8 cellular contexts compared by ENCODE assay signal in the genomic region with DNA sequence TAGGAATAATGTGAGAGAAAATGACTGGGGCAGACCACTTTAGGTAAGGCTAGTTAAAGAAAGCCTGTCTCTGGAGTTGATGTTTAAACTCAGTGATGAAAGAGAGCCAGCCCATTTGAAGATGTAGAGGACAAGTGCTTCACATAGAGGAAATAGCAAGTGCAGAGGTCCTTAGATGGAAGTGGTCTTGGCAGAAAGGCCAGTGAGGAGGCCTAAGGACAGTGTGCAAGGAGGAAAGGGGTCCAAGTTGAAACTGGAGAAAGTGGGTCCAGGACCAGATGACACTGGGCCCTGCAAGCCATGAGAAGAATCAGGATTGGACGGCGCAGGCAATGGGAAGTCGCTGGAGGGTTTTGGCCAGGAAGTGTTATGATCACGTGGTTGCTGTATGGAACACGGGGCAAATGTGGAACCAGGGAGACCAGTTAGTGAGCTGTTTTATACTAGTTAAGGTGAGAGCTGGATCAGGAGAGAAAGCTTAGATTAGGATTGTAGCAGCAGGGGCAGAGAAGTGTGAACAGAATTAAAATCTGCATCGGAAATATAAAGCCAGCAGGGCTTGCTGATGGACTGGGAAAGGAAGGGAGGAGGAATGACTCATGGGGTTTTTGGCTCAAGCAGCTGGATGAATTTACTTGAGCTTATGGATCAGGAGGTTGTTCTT. TPM values are rescaled to one million over a fixed set of nuclear protein-coding genes. Genes with fewer than 3 reads are reported as not detected.
DNase-seq lines count a peak whose midpoint lies in the region; TF ChIP-seq lines count a peak whose summit lies in the region.

No MANE protein-coding gene starts in this region.

- peaks cover 37% of the 10 kb centered on the region for H3K4me1 Mint-ChIP-seq in activated CD4-positive, alpha-beta T cell treated with anti-CD3 and anti-CD28 coated beads, Interleukin-2, amount 10 ng/mL, durations not matched to agents 24 days and 14 days
- H3K4me1 Mint-ChIP-seq in chondrocyte (ENCODE audit: low read depth) = peaks cover 19% of the 10 kb centered on the region

- peak; percentile 62 for DNase-seq in activated CD4-positive, alpha-beta T cell treated with anti-CD3 and anti-CD28 coated beads, Interleukin-2, amount 10 ng/mL, durations not matched to agents 24 days and 14 days
- no peak for DNase-seq in activated CD4-positive, alpha-beta T cell treated with anti-CD3 and anti-CD28 coated beads for 1 hour
- DNase-seq in NCI-H69 (lab: John Stamatoyannopoulos, UW) = peak; percentile 69
- DNase-seq in chondrocyte (ENCODE audit: low spot score) = no peak
- peak; percentile 26 for DNase-seq in midbrain (lab: John Stamatoyannopoulos, UW)
- DNase-seq in germinal center (ENCODE audit: low spot score) = no peak
- DNase-seq in GM10266 (ENCODE audit: extremely low spot score) = no peak
- DNase-seq in mucosa of gallbladder (ENCODE audit: low spot score) = no peak

- TF ChIP-seq CTCF in chondrocyte (IDR thresholded peaks at IDR 0.05) (peak; percentile 59), GM10266 (IDR thresholded peaks at IDR 0.05; ENCODE audit: control insufficient read depth, insufficient read depth, low read depth, missing control alignments) (no peak)

- intact Hi-C loops in activated CD4-positive, alpha-beta T cell treated with anti-CD3 and anti-CD28 coated beads, Interleukin-2, amount 10 ng/mL, durations not matched to agents 24 days and 14 days (cut with micrococcal nuclease) = loop anchor here (2.0 kb wide), 1 partner anchor 19 kb away; no protein-coding TSS in a partner anchor

- H3K27ac Mint-ChIP-seq in activated CD4-positive, alpha-beta T cell treated with anti-CD3 and anti-CD28 coated beads, Interleukin-2, amount 10 ng/mL, durations not matched to agents 24 days and 14 days = peak overlapping the region; percentile 75
- H3K27ac Mint-ChIP-seq in chondrocyte (ENCODE audit: unreplicated experiment) = peak overlapping the region; percentile 88

- H3K4me3 Mint-ChIP-seq in activated CD4-positive, alpha-beta T cell treated with anti-CD3 and anti-CD28 coated beads, Interleukin-2, amount 10 ng/mL, durations not matched to agents 24 days and 14 days = peak overlapping the region; percentile 26
- H3K4me3 Mint-ChIP-seq in chondrocyte (ENCODE audit: unreplicated experiment) = peak overlapping the region; percentile 59

- no peaks in the 10 kb centered on the region for H3K9me3 Mint-ChIP-seq in activated CD4-positive, alpha-beta T cell treated with anti-CD3 and anti-CD28 coated beads, Interleukin-2, amount 10 ng/mL, durations not matched to agents 24 days and 14 days
- H3K9me3 Mint-ChIP-seq in chondrocyte (ENCODE audit: low read depth) = no peaks in the 10 kb centered on the region

- H3K36me3 Mint-ChIP-seq in activated CD4-positive, alpha-beta T cell treated with anti-CD3 and anti-CD28 coated beads, Interleukin-2, amount 10 ng/mL, durations not matched to agents 24 days and 14 days (ENCODE audit: low read depth) = peaks cover 20% of the 10 kb centered on the region
- peaks cover 1% of the 10 kb centered on the region for H3K36me3 Mint-ChIP-seq in chondrocyte (ENCODE audit: low read depth)

- no peaks in the 10 kb centered on the region for H3K27me3 Mint-ChIP-seq in activated CD4-positive, alpha-beta T cell treated with anti-CD3 and anti-CD28 coated beads, Interleukin-2, amount 10 ng/mL, durations not matched to agents 24 days and 14 days
- H3K27me3 Mint-ChIP-seq in chondrocyte (ENCODE audit: low read depth) = no peaks in the 10 kb centered on the region

RNA-seq across cellular contexts. Expression of gene SCAANT1, which starts 48.0 kb away (rescaled TPM):
- not detected in 2 replicates for total RNA-seq in activated CD4-positive, alpha-beta T cell treated with anti-CD3 and anti-CD28 coated beads, Interleukin-2, amount 10 ng/mL, durations not matched to agents 24 days and 14 days
- total RNA-seq in chondrocyte = not detected in 3 replicates
- not detected for total RNA-seq in mucosa of gallbladder

Comparison
In these comparisons a context has a peak if more than half of its experiments do, and no peak if none do; other contexts are left out.
1. DNase-seq: peak in activated CD4-positive, alpha-beta T cell treated with anti-CD3 and anti-CD28 coated beads, Interleukin-2, amount 10 ng/mL, durations not matched to agents 24 days and 14 days (single experiment), NCI-H69 (single experiment) and midbrain (single experiment); none in activated CD4-positive, alpha-beta T cell treated with anti-CD3 and anti-CD28 coated beads for 1 hour (single experiment), chondrocyte (single experiment), germinal center (single experiment), GM10266 (single experiment) and mucosa of gallbladder (single experiment).